In genomic region chr9:36036780-36037579, GRCh38 we compare ENCODE assay signal across 8 cellular contexts. TPM values are rescaled to one million over a fixed set of nuclear protein-coding genes. Genes with fewer than 3 reads are reported as not detected.
DNase-seq lines count a peak whose midpoint lies in the region; ATAC-seq and TF ChIP-seq lines count a peak whose summit lies in the region.

Gene RECK (plus strand): TSS chr9:36036913. CDS start chr9:36036999, 86 bp downstream.

- TF ChIP-seq CTCF in epithelial cell of proximal tubule (conservative IDR thresholded peaks at IDR 0.05; ENCODE audit: low read depth, low read length) (no peak), mucosa of descending colon (IDR thresholded peaks at IDR 0.05) (no peak)

- H3K4me3 ChIP-seq in BLaER1 treated with 17β-estradiol and CSF1 and Interleukin-3, amounts not matched to agents 10 nM and 100 nM = peak within 1 kb of the TSS; percentile 86 to 99 (median 93)
- H3K4me3 ChIP-seq in epithelial cell of proximal tubule (ENCODE audit: low read depth, low read length) (peak within 1 kb of the TSS; percentile 84), mucosa of descending colon (peak within 1 kb of the TSS; percentile 30)

- peak within 1 kb of the TSS; percentile 79 to 98 (median 91) for H3K4me2 ChIP-seq in BLaER1 treated with 17β-estradiol and CSF1 and Interleukin-3, amounts not matched to agents 10 nM and 100 nM

- peaks cover 0 to 14% (median 0%) of the 10 kb centered on the region in 11 experiments; a peak in 3 of 22 replicates for H3K36me3 ChIP-seq in BLaER1 treated with 17β-estradiol and CSF1 and Interleukin-3, amounts not matched to agents 10 nM and 100 nM
- H3K36me3 ChIP-seq in mucosa of descending colon (ENCODE audit: low read depth) = no peaks in the 10 kb centered on the region

- ATAC-seq in GM19351 (IDR thresholded peaks at IDR 0.05; ENCODE audit: unreplicated experiment) (peak; percentile 85), mucosa of descending colon (peak; percentile 99)

- DNase-seq in HK-2 (ENCODE audit: unreplicated experiment) (peak; percentile 61), NOMO-1 treated with DMSO at 0.1 percent for 48 hours (lab: John Stamatoyannopoulos, UW; ENCODE audit: unreplicated experiment) (peak; percentile 83), activated T-cell treated with anti-CD3 and anti-CD28 coated beads for 48 hours (ENCODE audit: low read depth) (peak; percentile 93), epithelial cell of proximal tubule (ENCODE audit: low read depth) (no peak), mucosa of descending colon (peak; percentile 88 to 89 (median 89))
- peak; percentile 86 to 91 for DNase-seq in stimulated activated CD8-positive, alpha-beta memory T cell treated with anti-CD3 and anti-CD28 coated beads, Interleukin-2, amount 100 ng/mL, for 48 hours (ENCODE audit: low read depth in 2 of 2)

- peak within 1 kb of the TSS; percentile 72 to 98 (median 97) for H3K27ac ChIP-seq in BLaER1 treated with 17β-estradiol and CSF1 and Interleukin-3, amounts not matched to agents 10 nM and 100 nM

- peaks cover 46 to 72% (median 61%) of the 10 kb centered on the region in 10 experiments for H3K4me1 ChIP-seq in BLaER1 treated with 17β-estradiol and CSF1 and Interleukin-3, amounts not matched to agents 10 nM and 100 nM
- H3K4me1 ChIP-seq in mucosa of descending colon (ENCODE audit: low read depth) = no peaks in the 10 kb centered on the region

- peaks cover 0 to 11% (median 0%) of the 10 kb centered on the region in 11 experiments; a peak in 5 of 22 replicates for H4K20me1 ChIP-seq in BLaER1 treated with 17β-estradiol and CSF1 and Interleukin-3, amounts not matched to agents 10 nM and 100 nM

- H3K9me3 ChIP-seq in BLaER1 treated with 17β-estradiol and CSF1 and Interleukin-3, amounts not matched to agents 10 nM and 100 nM (replicated peaks in 1 of 11) = no peaks in the 10 kb centered on the region
- no peaks in the 10 kb centered on the region for H3K9me3 ChIP-seq in mucosa of descending colon

- H3K27me3 ChIP-seq in BLaER1 treated with 17β-estradiol and CSF1 and Interleukin-3, amounts not matched to agents 10 nM and 100 nM = no peaks in the 10 kb centered on the region

- H3K9ac ChIP-seq in BLaER1 treated with 17β-estradiol and CSF1 and Interleukin-3, amounts not matched to agents 10 nM and 100 nM = peak within 1 kb of the TSS; percentile 92 to 98 (median 97)

- intact Hi-C loops in mucosa of descending colon (cut with DNase I, micrococcal nuclease) = no loop called here

RNA-seq across cellular contexts. Expression of gene RECK, which starts in this region (rescaled TPM):
- total RNA-seq in epithelial cell of proximal tubule (5.7 and 6.6 TPM in 2 replicates), mucosa of descending colon (10 to 100 TPM in 1 of 3 donors, 1 to 10 TPM in 2; 2.1 to 13.0 (median 3.7) TPM)

Comparison
In these comparisons a context has a peak if more than half of its experiments do, and no peak if none do; other contexts are left out.
1. H3K4me3 ChIP-seq: peak in every context shown above with its lines; median percentile 93 in BLaER1 treated with 17β-estradiol and CSF1 and Interleukin-3, amounts not matched to agents 10 nM and 100 nM; 84 in epithelial cell of proximal tubule; 30 in mucosa of descending colon.